In the genomic region with DNA sequence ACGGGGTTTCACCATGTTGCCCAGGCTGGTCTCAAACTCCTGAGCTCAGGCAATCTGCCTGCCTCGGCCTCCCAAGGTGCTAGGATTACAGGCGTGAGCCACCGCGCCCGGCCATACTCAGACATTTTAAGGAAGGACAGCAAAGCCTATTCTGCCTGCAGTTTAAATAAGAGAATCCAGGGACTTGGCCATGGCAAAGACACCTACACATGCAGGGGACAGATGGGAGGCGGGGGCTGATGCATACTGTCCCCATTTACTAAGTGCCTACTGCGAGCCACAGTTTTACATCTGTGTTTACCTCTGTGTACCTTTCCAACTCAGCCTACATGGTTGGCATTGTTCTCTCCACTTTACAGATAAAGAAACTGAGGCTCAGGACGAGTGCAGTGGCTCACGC, we compare ENCODE assay signal across 29 cellular contexts. TPM values are rescaled to one million over a fixed set of nuclear protein-coding genes. Genes with fewer than 3 reads are reported as not detected.
DNase-seq lines count a peak whose midpoint lies in the region; ATAC-seq and TF ChIP-seq lines count a peak whose summit lies in the region.
"Had no signal": no experiment of that assay in that cellular context is flagged by ENCODE, and none has a peak within 500 bp of the region (broad histone marks: within the 10 kb centered on the region; RNA-seq: fewer than 3 reads in every experiment).

No MANE protein-coding gene starts in this region.

- H3K4me3 ChIP-seq in dorsolateral prefrontal cortex (no peak overlapping the region), BE2C (ENCODE audit: low read depth, low read length) (no peak overlapping the region), psoas muscle (no peak overlapping the region)
- H3K4me3 ChIP-seq: BLaER1, GM12878 had no signal

- TF ChIP-seq CTCF in dorsolateral prefrontal cortex (IDR thresholded peaks at IDR 0.05 in 54 of 56, conservative IDR thresholded peaks at IDR 0.05 in 2 of 56; ENCODE audit: low read depth in 1 of 56, partially characterized antibody in 56 of 56) (no peak), BE2C (IDR thresholded peaks at IDR 0.05; ENCODE audit: low read depth, low read length) (no peak), psoas muscle (IDR thresholded peaks at IDR 0.05) (no peak), MCF 10A (IDR thresholded peaks at IDR 0.05; ENCODE audit: unreplicated experiment) (no peak)

- H3K4me1 ChIP-seq in BE2C (no peaks in the 10 kb centered on the region), psoas muscle (no peaks in the 10 kb centered on the region)
- H3K4me1 ChIP-seq: BLaER1 had no signal

- ATAC-seq in psoas muscle, result no peak
- ATAC-seq: GM12878 had no signal

- peaks cover 14% of the 10 kb centered on the region for H3K9me3 Mint-ChIP-seq in MCF 10A (ENCODE audit: unreplicated experiment)

- 92 to 97% (median 97%) methylated on average over 10 of the region's 10 CpGs for WGBS in psoas muscle, 3 donors

- peaks cover 84% of the 10 kb centered on the region for H3K36me3 Mint-ChIP-seq in MCF 10A (ENCODE audit: insufficient read depth, unreplicated experiment)

- H3K27ac ChIP-seq in dorsolateral prefrontal cortex, result no peak overlapping the region
- no peak overlapping the region for H3K27ac ChIP-seq in psoas muscle
- H3K27ac ChIP-seq: BLaER1 had no signal

- H3K27me3 Mint-ChIP-seq in MCF 10A (ENCODE audit: insufficient read depth, unreplicated experiment), result no peaks in the 10 kb centered on the region
- H3K27me3 Mint-ChIP-seq: B cell; CD4-positive, alpha-beta memory T cell; CD4-positive, CD25-positive, alpha-beta regulatory T cell had no signal

- no peak overlapping the region for H3K4me3 Mint-ChIP-seq in MCF 10A (ENCODE audit: unreplicated experiment)
- H3K4me3 Mint-ChIP-seq: B cell; CD14-positive monocyte; CD4-positive, alpha-beta memory T cell; CD4-positive, CD25-positive, alpha-beta regulatory T cell; CD8-positive, alpha-beta memory T cell had no signal

- no peaks in the 10 kb centered on the region for H3K4me1 Mint-ChIP-seq in MCF 10A (ENCODE audit: insufficient read depth, unreplicated experiment)
- H3K4me1 Mint-ChIP-seq: B cell; CD14-positive monocyte; CD4-positive, alpha-beta memory T cell; CD4-positive, CD25-positive, alpha-beta regulatory T cell; CD8-positive, alpha-beta memory T cell had no signal

- H3K27me3 ChIP-seq in dorsolateral prefrontal cortex (no peaks in the 10 kb centered on the region), BE2C (no peaks in the 10 kb centered on the region), psoas muscle (ENCODE audit: insufficient read depth in 3 of 3, low read length in 2 of 3) (no peaks in the 10 kb centered on the region)
- H3K27me3 ChIP-seq: BLaER1 had no signal

- H3K36me3 ChIP-seq in BE2C (no peaks in the 10 kb centered on the region), psoas muscle (ENCODE audit: insufficient read depth in 1 of 2, low read depth in 1 of 2) (peaks cover 12 to 100% of the 10 kb centered on the region in 2 donors)

- H3K9me3 ChIP-seq in BE2C, result no peaks in the 10 kb centered on the region
- peaks cover 9% of the 10 kb centered on the region for H3K9me3 ChIP-seq in psoas muscle

- no peak overlapping the region for H3K27ac Mint-ChIP-seq in MCF 10A (ENCODE audit: low read depth, unreplicated experiment)
- H3K27ac Mint-ChIP-seq: B cell; CD14-positive monocyte; CD4-positive, alpha-beta memory T cell; CD4-positive, CD25-positive, alpha-beta regulatory T cell; CD8-positive, alpha-beta memory T cell had no signal

- intact Hi-C loops in dorsolateral prefrontal cortex (cut with DNase I), result no loop called here
- intact Hi-C loops in psoas muscle (cut with DNase I), result no loop called here
- intact Hi-C loops in MCF 10A (cut with micrococcal nuclease), result no loop called here

- CTCF ChIA-PET in MCF 10A (lab: Yijun Ruan, JAX), result no interaction called here

- POLR2A ChIA-PET in MCF 10A (lab: Yijun Ruan, JAX), result no interaction called here

- DNase-seq in dorsolateral prefrontal cortex (peak in 7 of 10 donors; percentile 13 to 77 (median 62)), inferior parietal cortex (ENCODE audit: extremely low spot score) (peak; percentile 6), occipital lobe (lab: John Stamatoyannopoulos, UW) (peak; percentile 24), superior temporal gyrus (ENCODE audit: extremely low spot score) (peak; percentile 30), BE2C (no peak), psoas muscle (no peak), MCF 10A (ENCODE audit: unreplicated experiment) (no peak), activated gamma-delta T cell (lab: John Stamatoyannopoulos, UW) (no peak)
- DNase-seq: 8988T; ACHN; C1 segment of cervical spinal cord; CD4-positive, alpha-beta memory T cell; CD4-positive, CD25-positive, alpha-beta regulatory T cell; CD8-positive, alpha-beta memory T cell; COR-L47; DMS 273 treated with DMSO at 0.1 percent for 48 hours; DMS153; DMS53; DMS79; DND-41; EL; GDM1 had no signal

- BruUV-seq in MCF 10A (replicated peaks; lab: Mats Ljungman, UMichigan), result no TSS peak

RNA-seq across cellular contexts. Expression of a gene that starts 25.4 kb away (rescaled TPM):
- total RNA-seq in dorsolateral prefrontal cortex (1 to 10 TPM in 10 of 120 experiments, under 1 TPM in 102, not detected in 8; 0.11 to 1.7 (median 0.48) TPM), occipital lobe (not detected), psoas muscle (under 1 TPM in 1 of 4 donors, not detected in 3; 0.04 TPM), MCF 10A (2022) (not detected in 2 replicates)
- not detected for polyA plus RNA-seq in BE2C (2012; ENCODE audit: insufficient read depth, insufficient read length, low read depth)
- polyA plus RNA-seq in psoas muscle, result 1 to 10 TPM in 2 of 3 donors, under 1 TPM in 1; 0.48 to 1.7 (median 1.1) TPM
- total RNA-seq: A673; CD4-positive, alpha-beta memory T cell; CD8-positive, alpha-beta memory T cell; Daoy; G401 had no signal
- polyA plus RNA-seq: CD14-positive monocyte; CD4-positive, alpha-beta memory T cell; CD4-positive, CD25-positive, alpha-beta regulatory T cell; CD8-positive, alpha-beta memory T cell had no signal

RNA-seq across cellular contexts. Expression of a gene that starts 54.5 kb away (rescaled TPM):
- total RNA-seq in dorsolateral prefrontal cortex (100 to 1,000 TPM in 79 of 120 experiments, 10 to 100 TPM in 41; 77.5 to 131 (median 105) TPM), occipital lobe (85.8 TPM), psoas muscle (10 to 100 TPM; 20.3 to 35.9 (median 21.4) TPM), MCF 10A (2022) (60.2 and 64.8 TPM in 2 replicates)
- 27.8 TPM for polyA plus RNA-seq in BE2C (2012; ENCODE audit: insufficient read depth, insufficient read length, low read depth)
- polyA plus RNA-seq in psoas muscle, result 10 to 100 TPM in 2 of 3 donors, 1 to 10 TPM in 1; 9.7 to 19.9 (median 13.0) TPM

Comparison
In these comparisons a context has a peak if more than half of its experiments do, and no peak if none do; other contexts are left out.
1. DNase-seq: peak in dorsolateral prefrontal cortex (7 of 10), inferior parietal cortex (single experiment), occipital lobe (single experiment) and superior temporal gyrus (single experiment); none in BE2C (single experiment), psoas muscle (0 of 2), MCF 10A (single experiment) and activated gamma-delta T cell (single experiment).